Comparison of ENCODE assay signal across 9 cellular contexts in the genomic region with DNA sequence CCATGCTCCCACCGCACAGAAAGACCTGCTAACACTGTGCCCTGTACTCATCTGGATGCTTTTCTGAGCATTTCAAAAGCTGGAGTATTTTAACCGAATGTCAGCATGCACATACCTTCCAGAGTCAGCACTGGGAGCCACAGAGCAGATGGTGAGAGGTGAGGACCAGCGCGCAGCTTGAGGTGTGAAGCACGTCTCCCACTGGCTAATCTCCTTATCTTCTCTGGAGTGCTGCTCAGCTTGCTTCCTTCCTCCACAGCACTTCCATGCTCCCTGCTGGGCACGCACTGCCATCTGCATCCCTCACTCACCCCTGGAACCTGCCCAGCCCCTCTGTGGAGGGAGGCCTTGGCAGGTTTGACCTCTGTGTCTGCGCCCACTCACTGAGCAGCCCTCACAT. TPM values are rescaled to one million over a fixed set of nuclear protein-coding genes. Genes with fewer than 3 reads are reported as not detected.
DNase-seq lines count a peak whose midpoint lies in the region; ATAC-seq and TF ChIP-seq lines count a peak whose summit lies in the region.
"Had no signal": no experiment of that assay in that cellular context is flagged by ENCODE, and none has a peak within 500 bp of the region (broad histone marks: within the 10 kb centered on the region; RNA-seq: fewer than 3 reads in every experiment).

A gene (minus strand): TSS at position 186 of the 400 bp plus-strand sequence. CDS start 6,716 bp downstream, outside the sequence.

- RAD21 ChIA-PET in HCT116 (lab: Charles Lee; ENCODE audit: low non-redundant PET in 1 of 2, low total read pairs in 2 of 2, uncharacterized antibody in 2 of 2, unreplicated experiment in 2 of 2), result no interaction called here

- no peak within 1 kb of the TSS for H2AFZ ChIP-seq in HCT116 (ENCODE audit: low read depth, low read length, poor library complexity, severe bottlenecking)

- H4K20me1 ChIP-seq in HCT116 (ENCODE audit: insufficient read depth), result no peaks in the 10 kb centered on the region

- no peak within 1 kb of the TSS for H3K4me2 ChIP-seq in HCT116 (ENCODE audit: low read length)

- H3K4me3 Mint-ChIP-seq in T-cell (no peak within 1 kb of the TSS), glutamatergic neuron (ENCODE audit: unreplicated experiment) (peak within 1 kb of the TSS; percentile 22)

- H3K27ac ChIP-seq in HCT116 (ENCODE audit: low read depth, low read length), result no peak within 1 kb of the TSS

- H3K27me3 Mint-ChIP-seq in T-cell, result no peaks in the 10 kb centered on the region
- H3K27me3 Mint-ChIP-seq in glutamatergic neuron (ENCODE audit: unreplicated experiment), result peaks cover 7% of the 10 kb centered on the region

- no peaks in the 10 kb centered on the region for H3K4me1 ChIP-seq in HCT116 (ENCODE audit: control insufficient read depth in 1 of 2, insufficient read depth in 2 of 2, low read length in 2 of 2)

- H3K27me3 ChIP-seq in HCT116 (ENCODE audit: insufficient read depth, low read length), result no peaks in the 10 kb centered on the region

- no peak within 1 kb of the TSS for H3K4me3 ChIP-seq in HCT116 (replicated peaks in 1 of 2; ENCODE audit: low read depth in 1 of 2, low read length in 2 of 2)

- H3K36me3 Mint-ChIP-seq in T-cell (no peaks in the 10 kb centered on the region), glutamatergic neuron (ENCODE audit: unreplicated experiment) (no peaks in the 10 kb centered on the region)

- ATAC-seq in HCT116, result no peak
- no peak for ATAC-seq in T-cell (replicated peaks in 1 of 4)
- no peak for ATAC-seq in sciatic nerve
- no peak for ATAC-seq in GM18909 (IDR thresholded peaks at IDR 0.05; ENCODE audit: poor library complexity, unreplicated experiment)
- no peak for ATAC-seq in HG02870 (IDR thresholded peaks at IDR 0.05; ENCODE audit: unreplicated experiment)

- no peak for TF ChIP-seq CTCF in HCT116 (IDR thresholded peaks at IDR 0.05 in 2 of 3, conservative IDR thresholded peaks at IDR 0.05 in 1 of 3; ENCODE audit: borderline replicate concordance in 1 of 3, insufficient read depth in 1 of 3, low read depth in 2 of 3, low read length in 2 of 3)
- no peak for TF ChIP-seq CTCF in glutamatergic neuron (IDR thresholded peaks at IDR 0.05; ENCODE audit: partially characterized antibody, unreplicated experiment)

- BruUV-seq in HCT116 (replicated peaks; lab: Mats Ljungman, UMichigan), result no TSS peak

- H3K79me2 ChIP-seq in HCT116 (ENCODE audit: insufficient read depth, low read length), result no peaks in the 10 kb centered on the region

- POLR2A ChIA-PET in HCT116 (lab: Charles Lee) (no interaction called here), T-cell (lab: Charles Lee) (interaction anchor here in 1 of 2 donors (0.5 kb wide), 1 partner anchor 170 kb away, joined by 3 read pairs; no protein-coding TSS in a partner anchor)

- TF ChIP-seq RAD21 in HCT116 (IDR thresholded peaks at IDR 0.05; ENCODE audit: low read depth), result no peak

- DNase-seq in HCT116 (ENCODE audit: low read depth, low spot score) (no peak), T-cell (no peak), glutamatergic neuron (peak; percentile 34), sciatic nerve (ENCODE audit: low spot score) (no peak), NCI-H187 treated with DMSO at 0.1 percent for 48 hours (lab: John Stamatoyannopoulos, UW) (no peak), inferior parietal cortex (ENCODE audit: extremely low spot score) (no peak)
- DNase-seq: small intestine had no signal

- H3K9me3 Mint-ChIP-seq in T-cell (no peaks in the 10 kb centered on the region), glutamatergic neuron (ENCODE audit: unreplicated experiment) (peaks cover 4% of the 10 kb centered on the region)

- no peaks in the 10 kb centered on the region for H3K4me1 Mint-ChIP-seq in T-cell
- H3K4me1 Mint-ChIP-seq in glutamatergic neuron (ENCODE audit: low read depth, unreplicated experiment), result peaks cover 12% of the 10 kb centered on the region

- H3K9me3 ChIP-seq in HCT116 (ENCODE audit: control insufficient read depth in 1 of 2, insufficient read depth in 1 of 2, low read depth in 1 of 2, low read length in 2 of 2), result no peaks in the 10 kb centered on the region

- H3K27ac Mint-ChIP-seq in T-cell, result no peak within 1 kb of the TSS
- peak within 1 kb of the TSS; percentile 68 for H3K27ac Mint-ChIP-seq in glutamatergic neuron (ENCODE audit: unreplicated experiment)

- CTCF ChIA-PET in HCT116 (lab: Charles Lee) (no interaction called here), T-cell (lab: Charles Lee) (interaction anchor here in 1 of 2 donors (0.6 kb wide), 1 partner anchor 23 kb away, joined by 5 read pairs; no protein-coding TSS in a partner anchor)

- H3K36me3 ChIP-seq in HCT116 (ENCODE audit: control insufficient read depth in 1 of 2, insufficient read depth in 2 of 2, low read length in 2 of 2), result peaks cover under 1 to 15% of the 10 kb centered on the region in 2 experiments; a peak in 3 of 4 replicates

- intact Hi-C loops in HCT116 (cut with micrococcal nuclease) (no loop called here), sciatic nerve (cut with DNase I) (no loop called here)

- H3K9me2 ChIP-seq in HCT116 (ENCODE audit: insufficient read depth), result no peaks in the 10 kb centered on the region

- H3K9ac ChIP-seq in HCT116 (ENCODE audit: low read length), result no peak within 1 kb of the TSS

- no peak for TF ChIP-seq POLR2A in HCT116 (IDR thresholded peaks at IDR 0.05; ENCODE audit: borderline replicate concordance, extremely low read depth, insufficient read depth, insufficient read length)

TF ChIP-seq in HCT116, 20 proteins besides CTCF, POLR2A, EP300 and RAD21:
- TF ChIP-seq, protein P1, sequence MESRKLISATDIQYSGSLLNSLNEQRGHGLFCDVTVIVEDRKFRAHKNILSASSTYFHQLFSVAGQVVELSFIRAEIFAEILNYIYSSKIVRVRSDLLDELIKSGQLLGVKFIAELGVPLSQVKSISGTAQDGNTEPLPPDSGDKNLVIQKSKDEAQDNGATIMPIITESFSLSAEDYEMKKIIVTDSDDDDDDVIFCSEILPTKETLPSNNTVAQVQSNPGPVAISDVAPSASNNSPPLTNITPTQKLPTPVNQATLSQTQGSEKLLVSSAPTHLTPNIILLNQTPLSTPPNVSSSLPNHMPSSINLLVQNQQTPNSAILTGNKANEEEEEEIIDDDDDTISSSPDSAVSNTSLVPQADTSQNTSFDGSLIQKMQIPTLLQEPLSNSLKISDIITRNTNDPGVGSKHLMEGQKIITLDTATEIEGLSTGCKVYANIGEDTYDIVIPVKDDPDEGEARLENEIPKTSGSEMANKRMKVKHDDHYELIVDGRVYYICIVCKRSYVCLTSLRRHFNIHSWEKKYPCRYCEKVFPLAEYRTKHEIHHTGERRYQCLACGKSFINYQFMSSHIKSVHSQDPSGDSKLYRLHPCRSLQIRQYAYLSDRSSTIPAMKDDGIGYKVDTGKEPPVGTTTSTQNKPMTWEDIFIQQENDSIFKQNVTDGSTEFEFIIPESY (IDR thresholded peaks at IDR 0.05; ENCODE audit: extremely low read depth, insufficient replicate concordance, low read length), result no peak
- TF ChIP-seq ELF1 (IDR thresholded peaks at IDR 0.05; ENCODE audit: borderline replicate concordance, low read depth) (no peak), ZFX (IDR thresholded peaks at IDR 0.05) (no peak), TCF7L2 (IDR thresholded peaks at IDR 0.05; ENCODE audit: borderline replicate concordance, extremely low read depth, insufficient read depth, insufficient read length) (no peak), EZH2 (IDR thresholded peaks at IDR 0.05) (no peak), SIN3A (IDR thresholded peaks at IDR 0.05; ENCODE audit: low read depth) (no peak), JUND (IDR thresholded peaks at IDR 0.05) (no peak), CBX3 (IDR thresholded peaks at IDR 0.05; ENCODE audit: low read depth) (no peak), YY1 (IDR thresholded peaks at IDR 0.05; ENCODE audit: extremely low read depth, insufficient replicate concordance, low read depth, low read length) (no peak), SP1 (IDR thresholded peaks at IDR 0.05; ENCODE audit: low read depth) (no peak), EZH2phosphoT487 (IDR thresholded peaks at IDR 0.05; ENCODE audit: borderline replicate concordance) (no peak), ZNF274 (IDR thresholded peaks at IDR 0.05; ENCODE audit: low read depth, low read length) (no peak), FOSL1 (IDR thresholded peaks at IDR 0.05; ENCODE audit: low read depth) (no peak), POLR2AphosphoS5 (IDR thresholded peaks at IDR 0.05; ENCODE audit: low read depth, low read length) (no peak), CEBPB (IDR thresholded peaks at IDR 0.05; ENCODE audit: low read depth) (no peak)
- TF ChIP-seq, protein P2, sequence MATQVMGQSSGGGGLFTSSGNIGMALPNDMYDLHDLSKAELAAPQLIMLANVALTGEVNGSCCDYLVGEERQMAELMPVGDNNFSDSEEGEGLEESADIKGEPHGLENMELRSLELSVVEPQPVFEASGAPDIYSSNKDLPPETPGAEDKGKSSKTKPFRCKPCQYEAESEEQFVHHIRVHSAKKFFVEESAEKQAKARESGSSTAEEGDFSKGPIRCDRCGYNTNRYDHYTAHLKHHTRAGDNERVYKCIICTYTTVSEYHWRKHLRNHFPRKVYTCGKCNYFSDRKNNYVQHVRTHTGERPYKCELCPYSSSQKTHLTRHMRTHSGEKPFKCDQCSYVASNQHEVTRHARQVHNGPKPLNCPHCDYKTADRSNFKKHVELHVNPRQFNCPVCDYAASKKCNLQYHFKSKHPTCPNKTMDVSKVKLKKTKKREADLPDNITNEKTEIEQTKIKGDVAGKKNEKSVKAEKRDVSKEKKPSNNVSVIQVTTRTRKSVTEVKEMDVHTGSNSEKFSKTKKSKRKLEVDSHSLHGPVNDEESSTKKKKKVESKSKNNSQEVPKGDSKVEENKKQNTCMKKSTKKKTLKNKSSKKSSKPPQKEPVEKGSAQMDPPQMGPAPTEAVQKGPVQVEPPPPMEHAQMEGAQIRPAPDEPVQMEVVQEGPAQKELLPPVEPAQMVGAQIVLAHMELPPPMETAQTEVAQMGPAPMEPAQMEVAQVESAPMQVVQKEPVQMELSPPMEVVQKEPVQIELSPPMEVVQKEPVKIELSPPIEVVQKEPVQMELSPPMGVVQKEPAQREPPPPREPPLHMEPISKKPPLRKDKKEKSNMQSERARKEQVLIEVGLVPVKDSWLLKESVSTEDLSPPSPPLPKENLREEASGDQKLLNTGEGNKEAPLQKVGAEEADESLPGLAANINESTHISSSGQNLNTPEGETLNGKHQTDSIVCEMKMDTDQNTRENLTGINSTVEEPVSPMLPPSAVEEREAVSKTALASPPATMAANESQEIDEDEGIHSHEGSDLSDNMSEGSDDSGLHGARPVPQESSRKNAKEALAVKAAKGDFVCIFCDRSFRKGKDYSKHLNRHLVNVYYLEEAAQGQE (IDR thresholded peaks at IDR 0.05; ENCODE audit: low read depth), result no peak
- TF ChIP-seq, protein P3, sequence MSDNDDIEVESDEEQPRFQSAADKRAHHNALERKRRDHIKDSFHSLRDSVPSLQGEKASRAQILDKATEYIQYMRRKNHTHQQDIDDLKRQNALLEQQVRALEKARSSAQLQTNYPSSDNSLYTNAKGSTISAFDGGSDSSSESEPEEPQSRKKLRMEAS (IDR thresholded peaks at IDR 0.05), result no peak
TF ChIP-seq in HCT116: peak in this region for 0.

RNA-seq across cellular contexts. Expression of the gene that starts here (rescaled TPM):
- total RNA-seq in HCT116 (2021; ENCODE audit: unreplicated experiment), result 27.6 TPM
- polyA plus RNA-seq in HCT116 (2012), result 26.0 and 26.4 TPM in 2 replicates
- total RNA-seq in T-cell, result 10 to 100 TPM; 39.7 to 74.4 (median 54.7) TPM
- total RNA-seq in glutamatergic neuron (ENCODE audit: unreplicated experiment), result 28.4 TPM
- total RNA-seq in sciatic nerve, result 12.8 TPM
